ENCODE assay signal across 20 cellular contexts in the genomic region with DNA sequence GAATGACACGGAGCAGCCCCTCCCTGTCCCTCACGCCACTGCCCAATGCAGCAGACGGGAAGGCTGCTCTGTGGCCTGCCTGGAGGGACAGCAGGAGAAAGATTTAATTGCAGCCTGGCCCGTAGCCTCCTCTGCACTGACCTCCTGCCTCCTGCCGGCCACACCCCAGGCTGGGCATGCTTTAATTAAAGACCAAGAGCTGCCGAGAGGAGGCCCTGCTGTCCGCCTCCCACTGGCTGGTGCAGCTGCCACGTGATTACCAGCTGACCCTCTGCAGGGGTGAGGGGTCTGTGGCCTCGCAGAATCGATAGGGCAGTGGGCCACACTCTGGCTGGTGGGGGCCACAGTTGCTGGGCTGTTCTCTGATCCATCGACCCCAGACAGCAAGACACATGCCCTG.
DNase-seq lines count a peak whose midpoint lies in the region; ATAC-seq, FAIRE-seq and TF ChIP-seq lines count a peak whose summit lies in the region.
"Had no signal": no experiment of that assay in that cellular context is flagged by ENCODE, and none has a peak within 500 bp of the region (broad histone marks: within the 10 kb centered on the region; RNA-seq: fewer than 3 reads in every experiment).

No MANE protein-coding gene starts in this region.

- POLR2A ChIA-PET in HepG2 (lab: Yijun Ruan, JAX), result no interaction called here

- H3K9ac ChIP-seq in HepG2 (ENCODE audit: insufficient read depth, low read depth, low read length), result no peak overlapping the region
- H3K9ac ChIP-seq: KMS-11 had no signal

- peak overlapping the region in 2 of 3 experiments; percentile 31 to 69 for H3K27ac Mint-ChIP-seq in nephron
- H3K27ac Mint-ChIP-seq in activated T-helper 1 cell treated with anti-CD3 and anti-CD28 coated beads, Interleukin-12 subunit alpha, Interleukin-12 subunit beta, Interleukin-2, Interleukin-4 antibody, amounts not matched to agents 30 ng/mL and 10 ng/mL and 1 ng/mL, durations not matched to agents 14 hours and 24 hours and 36 hours, result no peak overlapping the region
- H3K27ac Mint-ChIP-seq: GM23338 had no signal

- CTCF ChIA-PET in HepG2 (lab: Yijun Ruan, JAX; ENCODE audit: low intra/inter-chr PET ratio, low total read pairs), result no interaction called here

- H3K4me3 Mint-ChIP-seq in nephron, result no peak overlapping the region
- H3K4me3 Mint-ChIP-seq in activated T-helper 1 cell treated with anti-CD3 and anti-CD28 coated beads, Interleukin-12 subunit alpha, Interleukin-12 subunit beta, Interleukin-2, Interleukin-4 antibody, amounts not matched to agents 30 ng/mL and 10 ng/mL and 1 ng/mL, durations not matched to agents 14 hours and 24 hours and 36 hours, result no peak overlapping the region
- H3K4me3 Mint-ChIP-seq: GM23338 had no signal

- H3K4me1 ChIP-seq in HepG2 (ENCODE audit: insufficient read depth, low read length) (peaks cover 30% of the 10 kb centered on the region), right lobe of liver (no peaks in the 10 kb centered on the region)

- in situ Hi-C loops in HepG2 (cut with HindIII; ENCODE audit: extremely low pct_ligation_motif_present, low pct_unique_long_range_greater_than_20kb), result no loop called here

- TF ChIP-seq RAD21 in HepG2 (CRISPR knock-in tag; IDR thresholded peaks at IDR 0.05), result no peak

- peaks cover 9% of the 10 kb centered on the region for H3K4me1 Mint-ChIP-seq in nephron
- no peaks in the 10 kb centered on the region for H3K4me1 Mint-ChIP-seq in activated T-helper 1 cell treated with anti-CD3 and anti-CD28 coated beads, Interleukin-12 subunit alpha, Interleukin-12 subunit beta, Interleukin-2, Interleukin-4 antibody, amounts not matched to agents 30 ng/mL and 10 ng/mL and 1 ng/mL, durations not matched to agents 14 hours and 24 hours and 36 hours (ENCODE audit: low read depth)
- H3K4me1 Mint-ChIP-seq: GM23338 had no signal

- TF ChIP-seq EP300 in HepG2 (IDR thresholded peaks at IDR 0.05; ENCODE audit: low read depth in 2 of 2, low read length in 2 of 2) (no peak), HepG2 (CRISPR knock-in tag; IDR thresholded peaks at IDR 0.05; ENCODE audit: borderline replicate concordance) (no peak)

- intact Hi-C loops in HepG2 (cut with micrococcal nuclease; ENCODE audit: unreplicated experiment) (no loop called here), right lobe of liver (cut with DNase I) (no loop called here)
- intact Hi-C loops in activated T-helper 1 cell treated with anti-CD3 and anti-CD28 coated beads, Interleukin-12 subunit alpha, Interleukin-12 subunit beta, Interleukin-2, Interleukin-4 antibody, amounts not matched to agents 30 ng/mL and 10 ng/mL and 1 ng/mL, durations not matched to agents 14 hours and 24 hours and 36 hours (cut with micrococcal nuclease), result no loop called here

- H3K27ac ChIP-seq in HepG2 (ENCODE audit: extremely low read length, insufficient read depth, low read length), result no peak overlapping the region
- no peak overlapping the region for H3K27ac ChIP-seq in right lobe of liver
- H3K27ac ChIP-seq: 22Rv1, C4-2B, HL-60, KMS-11 had no signal

- H3K79me2 ChIP-seq in HepG2 (ENCODE audit: insufficient read depth, low read length), result no peaks in the 10 kb centered on the region

- TF ChIP-seq CTCF in HepG2 (CRISPR knock-in tag; IDR thresholded peaks at IDR 0.05) (peak; percentile 23; the same call in 1 of the 2 replicates), right lobe of liver (IDR thresholded peaks at IDR 0.05) (no peak), nephron (IDR thresholded peaks at IDR 0.05; ENCODE audit: unreplicated experiment in 3 of 3) (peak in 2 of 3 experiments; percentile 10 to 29)

- ATAC-seq in HepG2 (peak; percentile 32), right lobe of liver (no peak), GM21786 (IDR thresholded peaks at IDR 0.05; ENCODE audit: unreplicated experiment) (no peak)
- ATAC-seq: GM23338 had no signal

- H2AFZ ChIP-seq in HepG2 (ENCODE audit: low read length), result no peak overlapping the region
- H2AFZ ChIP-seq: GM23338 had no signal

- peaks cover 14 to 51% of the 10 kb centered on the region in 2 experiments for H3K27me3 ChIP-seq in HepG2 (ENCODE audit: control insufficient read depth in 1 of 2, insufficient read depth in 2 of 2, low read length in 2 of 2)
- H3K27me3 ChIP-seq in right lobe of liver, result no peaks in the 10 kb centered on the region

- WGBS in HepG2 (ENCODE audit: low lambda C conversion rate), result 0% methylated on average over 1 of the region's 11 CpGs
- 32% methylated on average over 5 of the region's 11 CpGs for WGBS in right lobe of liver (ENCODE audit: insufficient coverage, low coverage, low lambda C conversion rate, missing lambda C conversion rate)

- H3K36me3 Mint-ChIP-seq in nephron (ENCODE audit: low read depth), result no peaks in the 10 kb centered on the region
- H3K36me3 Mint-ChIP-seq in activated T-helper 1 cell treated with anti-CD3 and anti-CD28 coated beads, Interleukin-12 subunit alpha, Interleukin-12 subunit beta, Interleukin-2, Interleukin-4 antibody, amounts not matched to agents 30 ng/mL and 10 ng/mL and 1 ng/mL, durations not matched to agents 14 hours and 24 hours and 36 hours (ENCODE audit: low read depth), result no peaks in the 10 kb centered on the region

- no peak for DNase-seq in HepG2 (ENCODE audit: low spot score)
- DNase-seq in right lobe of liver, result no peak
- DNase-seq in ecto neural progenitor cell (ENCODE audit: low spot score), result peak; percentile 60
- no peak for DNase-seq in SK-N-DZ (ENCODE audit: low spot score)
- DNase-seq in 8988T, result no peak
- no peak for DNase-seq in activated T-helper 1 cell treated with anti-CD3 and anti-CD28 coated beads, Interleukin-12 subunit alpha, Interleukin-12 subunit beta, Interleukin-2, Interleukin-4 antibody, amounts not matched to agents 30 ng/mL and 10 ng/mL and 1 ng/mL, durations not matched to agents 14 hours and 24 hours and 36 hours (ENCODE audit: low spot score)
- DNase-seq: EL, NCI-H1092 treated with DMSO at 0.1 percent for 48 hours, NCI-H187 treated with DMSO at 0.1 percent for 48 hours, NCI-H2171, NCI-H446 treated with DMSO at 0.1 percent for 48 hours, NCI-H82, SIG-M5 had no signal

- peak overlapping the region; percentile 30; the same call in 1 of the 2 replicates for H3K4me2 ChIP-seq in HepG2 (ENCODE audit: low read depth, low read length)
- H3K4me2 ChIP-seq: GM23338, KMS-11 had no signal

- H3K36me3 ChIP-seq in HepG2 (replicated peaks in 1 of 2; ENCODE audit: control insufficient read depth in 1 of 2, insufficient read depth in 2 of 2, low read length in 2 of 2) (no peaks in the 10 kb centered on the region), right lobe of liver (no peaks in the 10 kb centered on the region)

- H3K27me3 Mint-ChIP-seq in nephron (ENCODE audit: low read depth), result peaks cover 4% of the 10 kb centered on the region
- no peaks in the 10 kb centered on the region for H3K27me3 Mint-ChIP-seq in activated T-helper 1 cell treated with anti-CD3 and anti-CD28 coated beads, Interleukin-12 subunit alpha, Interleukin-12 subunit beta, Interleukin-2, Interleukin-4 antibody, amounts not matched to agents 30 ng/mL and 10 ng/mL and 1 ng/mL, durations not matched to agents 14 hours and 24 hours and 36 hours (ENCODE audit: insufficient read depth)

- peaks cover 3% of the 10 kb centered on the region for H3K9me3 Mint-ChIP-seq in nephron
- no peaks in the 10 kb centered on the region for H3K9me3 Mint-ChIP-seq in activated T-helper 1 cell treated with anti-CD3 and anti-CD28 coated beads, Interleukin-12 subunit alpha, Interleukin-12 subunit beta, Interleukin-2, Interleukin-4 antibody, amounts not matched to agents 30 ng/mL and 10 ng/mL and 1 ng/mL, durations not matched to agents 14 hours and 24 hours and 36 hours

- H3K4me3 ChIP-seq in HepG2 (replicated peaks in 1 of 3; ENCODE audit: insufficient read depth in 1 of 3, low read depth in 2 of 3, low read length in 3 of 3) (peak overlapping the region in 1 of 3 experiments; percentile 18; a peak in 1 of 6 replicates), right lobe of liver (no peak overlapping the region)
- H3K4me3 ChIP-seq: GM23338 had no signal

- no peak for TF ChIP-seq POLR2A in HepG2 (IDR thresholded peaks at IDR 0.05; ENCODE audit: insufficient read depth in 1 of 2, low read depth in 2 of 2, low read length in 2 of 2)
- no peak for TF ChIP-seq POLR2A in right lobe of liver (IDR thresholded peaks at IDR 0.05)

- H3K9me3 ChIP-seq in HepG2 (ENCODE audit: low read length) (no peaks in the 10 kb centered on the region), right lobe of liver (no peaks in the 10 kb centered on the region)

- no peak for FAIRE-seq in HepG2 (lab: Jason Lieb, UNC)

- 0 out of 2 replicates have a peak, but pooled peaks cover 5% of the 10 kb centered on the region for H4K20me1 ChIP-seq in HepG2 (ENCODE audit: insufficient read depth, low read length)

- no TSS peak for BruUV-seq in HepG2 (replicated peaks; lab: Mats Ljungman, UMichigan)

TF ChIP-seq in HepG2, 621 proteins besides CTCF, POLR2A, EP300 and RAD21 (continues in another document):
- TF ChIP-seq GLI4 (CRISPR knock-in tag; IDR thresholded peaks at IDR 0.05; ENCODE audit: borderline replicate concordance), result no peak
- TF ChIP-seq SP5 (CRISPR knock-in tag; IDR thresholded peaks at IDR 0.05; ENCODE audit: borderline replicate concordance, low read depth), result no peak
- TF ChIP-seq, protein P1, sequence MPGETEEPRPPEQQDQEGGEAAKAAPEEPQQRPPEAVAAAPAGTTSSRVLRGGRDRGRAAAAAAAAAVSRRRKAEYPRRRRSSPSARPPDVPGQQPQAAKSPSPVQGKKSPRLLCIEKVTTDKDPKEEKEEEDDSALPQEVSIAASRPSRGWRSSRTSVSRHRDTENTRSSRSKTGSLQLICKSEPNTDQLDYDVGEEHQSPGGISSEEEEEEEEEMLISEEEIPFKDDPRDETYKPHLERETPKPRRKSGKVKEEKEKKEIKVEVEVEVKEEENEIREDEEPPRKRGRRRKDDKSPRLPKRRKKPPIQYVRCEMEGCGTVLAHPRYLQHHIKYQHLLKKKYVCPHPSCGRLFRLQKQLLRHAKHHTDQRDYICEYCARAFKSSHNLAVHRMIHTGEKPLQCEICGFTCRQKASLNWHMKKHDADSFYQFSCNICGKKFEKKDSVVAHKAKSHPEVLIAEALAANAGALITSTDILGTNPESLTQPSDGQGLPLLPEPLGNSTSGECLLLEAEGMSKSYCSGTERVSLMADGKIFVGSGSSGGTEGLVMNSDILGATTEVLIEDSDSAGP (CRISPR knock-in tag; IDR thresholded peaks at IDR 0.05; ENCODE audit: borderline replicate concordance), result peak; percentile 16; the same call in 1 of the 2 replicates
- TF ChIP-seq PHB2 (IDR thresholded peaks at IDR 0.05; ENCODE audit: partially characterized antibody), result no peak

Comparison
In these comparisons a context has a peak if more than half of its experiments do, and no peak if none do; other contexts are left out.
1. CTCF ChIP-seq: peak in HepG2 (single experiment) and nephron (2 of 3); none in right lobe of liver (0 of 4).